15 cellular contexts compared by ENCODE assay signal in the genomic region with DNA sequence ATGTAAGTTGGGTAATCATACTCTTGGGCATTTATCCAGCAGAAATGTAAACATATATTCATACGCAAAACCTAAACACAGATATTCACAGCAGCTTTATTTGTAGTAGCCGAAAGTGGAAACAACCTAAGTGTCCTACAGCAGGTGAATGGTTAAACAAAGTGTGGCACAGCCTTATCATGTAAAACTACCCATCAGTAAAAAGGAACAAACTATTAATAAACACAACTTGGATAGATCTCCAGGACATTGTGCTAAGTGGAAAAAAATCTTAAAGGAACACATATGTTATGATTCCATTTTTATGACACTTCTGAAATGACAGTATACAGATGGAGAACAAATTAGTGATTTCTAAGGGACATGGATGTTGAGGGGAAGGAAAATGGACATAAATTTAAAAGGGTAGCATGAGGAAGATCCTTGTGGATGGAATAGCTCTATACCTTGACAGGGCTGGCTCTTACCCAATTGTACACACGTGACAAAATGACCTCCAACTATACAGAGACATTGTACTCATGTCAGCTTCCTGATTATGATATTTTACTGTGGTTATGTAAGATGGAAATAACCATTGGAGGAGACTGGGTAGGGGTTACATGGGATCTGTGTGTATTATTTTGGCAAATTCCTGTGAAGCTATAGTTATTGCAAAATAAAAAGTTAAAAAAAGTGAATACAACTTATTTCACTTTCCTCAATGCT. TPM values are rescaled to one million over a fixed set of nuclear protein-coding genes. Genes with fewer than 3 reads are reported as not detected.
"Had no signal": no experiment of that assay in that cellular context is flagged by ENCODE, and none has a peak within 500 bp of the region (broad histone marks: within the 10 kb centered on the region; RNA-seq: fewer than 3 reads in every experiment).

No MANE protein-coding gene starts in this region.

- H3K36me3 Mint-ChIP-seq: immature natural killer cell; naive thymus-derived CD8-positive, alpha-beta T cell; stimulated activated memory B cell treated with anti-CD40 and anti-IgM and Interleukin-4, amounts not matched to agents 10 μg/mL and 1 μg/mL and 100 μg/mL, for 72 hours had no signal

- H3K27ac Mint-ChIP-seq: immature natural killer cell; naive thymus-derived CD8-positive, alpha-beta T cell; stimulated activated memory B cell treated with anti-CD40 and anti-IgM and Interleukin-4, amounts not matched to agents 10 μg/mL and 1 μg/mL and 100 μg/mL, for 72 hours had no signal

- ATAC-seq: esophagus mucosa; naive thymus-derived CD8-positive, alpha-beta T cell; stimulated activated memory B cell treated with anti-CD40 and anti-IgM and Interleukin-4, amounts not matched to agents 10 μg/mL and 1 μg/mL and 100 μg/mL, for 72 hours had no signal

- H3K4me3 ChIP-seq: smooth muscle cell, stomach had no signal

- H3K27me3 Mint-ChIP-seq: stimulated activated memory B cell treated with anti-CD40 and anti-IgM and Interleukin-4, amounts not matched to agents 10 μg/mL and 1 μg/mL and 100 μg/mL, for 72 hours had no signal

- H3K9me3 ChIP-seq: neutrophil, stomach had no signal

- H3K4me1 Mint-ChIP-seq: immature natural killer cell; naive thymus-derived CD8-positive, alpha-beta T cell; stimulated activated memory B cell treated with anti-CD40 and anti-IgM and Interleukin-4, amounts not matched to agents 10 μg/mL and 1 μg/mL and 100 μg/mL, for 72 hours had no signal

- H3K27me3 ChIP-seq: neutrophil, stomach had no signal

- H3K9me3 Mint-ChIP-seq: naive thymus-derived CD8-positive, alpha-beta T cell; stimulated activated memory B cell treated with anti-CD40 and anti-IgM and Interleukin-4, amounts not matched to agents 10 μg/mL and 1 μg/mL and 100 μg/mL, for 72 hours had no signal

- DNase-seq: effector memory CD4-positive, alpha-beta T cell; immature natural killer cell; mammary epithelial cell; naive thymus-derived CD8-positive, alpha-beta T cell; stimulated activated CD4-positive, alpha-beta T cell treated with anti-CD3 and anti-CD28 coated beads, Interleukin-15, amount 100 ng/mL, for 24 hours; stimulated activated CD4-positive, alpha-beta T cell treated with anti-CD3 and anti-CD28 coated beads, Interleukin-1b, Interleukin-23, amount 100 ng/mL, for 48 hours; stimulated activated CD4-positive, alpha-beta T cell treated with anti-CD3 and anti-CD28 coated beads, Interleukin-4, amount 100 ng/mL, for 24 hours; stomach; substantia nigra; trophoblast cell had no signal

- H3K4me3 Mint-ChIP-seq: immature natural killer cell; naive thymus-derived CD8-positive, alpha-beta T cell; stimulated activated memory B cell treated with anti-CD40 and anti-IgM and Interleukin-4, amounts not matched to agents 10 μg/mL and 1 μg/mL and 100 μg/mL, for 72 hours had no signal

- H3K27ac ChIP-seq: neutrophil, stomach had no signal

- H3K36me3 ChIP-seq: neutrophil, stomach had no signal

RNA-seq across cellular contexts. Expression of a gene that starts 15.4 kb away (rescaled TPM):
- polyA plus RNA-seq: keratinocyte, mammary epithelial cell, smooth muscle cell had no signal
